23 cellular contexts compared by ENCODE assay signal in the genomic region with DNA sequence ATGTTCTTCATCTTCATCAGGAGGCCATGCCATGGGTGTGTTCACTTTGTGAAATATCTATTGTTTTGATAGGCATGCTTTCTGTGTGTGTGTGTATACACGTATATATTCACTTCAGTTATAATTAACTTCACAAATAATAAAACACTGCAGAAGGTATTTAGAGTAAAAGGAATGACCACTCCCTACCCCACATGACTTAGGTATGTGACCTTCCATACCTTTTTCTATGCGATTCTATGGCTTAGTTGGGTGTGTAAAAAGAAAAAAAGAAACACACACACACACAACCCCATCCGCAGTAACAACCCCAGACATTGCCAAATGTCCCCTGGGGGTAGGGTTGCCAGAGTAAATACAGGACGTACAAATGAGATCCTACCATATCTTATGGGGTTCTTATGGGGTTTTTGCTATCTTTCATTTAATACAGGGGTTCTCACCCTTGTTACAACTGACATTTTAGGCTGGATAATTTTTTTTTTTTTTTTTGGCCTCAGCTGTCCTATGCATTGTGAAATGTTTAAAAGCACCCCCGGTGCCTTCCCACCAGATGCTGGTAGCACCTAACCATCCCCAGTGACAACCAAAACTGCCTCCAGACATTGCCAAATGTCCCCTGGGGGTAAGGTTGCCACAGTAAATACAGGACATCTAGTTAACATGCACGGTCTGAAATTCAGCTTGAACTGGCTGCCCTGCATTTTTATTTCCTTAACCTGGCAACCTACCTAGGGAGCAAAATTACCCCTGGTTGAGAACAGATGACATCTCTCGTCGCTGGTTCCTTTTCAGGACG.
"Had no signal": no experiment of that assay in that cellular context is flagged by ENCODE, and none has a peak within 500 bp of the region (broad histone marks: within the 10 kb centered on the region; RNA-seq: fewer than 3 reads in every experiment).

No MANE protein-coding gene starts in this region.

- H2AFZ ChIP-seq: hepatocyte had no signal

- H3K27me3 ChIP-seq: hepatocyte, left lung, ovary, uterus had no signal

- DNase-seq: activated B cell treated with CpG ODN at 0.5 μM for 24 hours; activated CD4-positive, alpha-beta T cell treated with anti-CD3 and anti-CD28 coated beads for 36 hours; activated CD4-positive, alpha-beta T cell treated with anti-CD3 and anti-CD28 coated beads, Interleukin-2, amount 50 U/mL, for 48 hours; activated CD8-positive, alpha-beta memory T cell treated with anti-CD3 and anti-CD28 coated beads, Interleukin-2, amount 50 U/mL, for 48 hours; activated naive CD4-positive, alpha-beta T cell treated with Interleukin-2 at 50 U/mL for 16 hours; activated naive CD8-positive, alpha-beta T cell treated with anti-CD3 and anti-CD28 coated beads for 36 hours; activated T-cell treated with anti-CD3 and anti-CD28 coated beads, Interleukin-2, amount 50 U/mL, for 4 hours; effector CD4-positive, alpha-beta T cell; glutamatergic neuron; immature natural killer cell; left lung; midbrain; ovary; stimulated activated CD4-positive, alpha-beta T cell treated with anti-CD3 and anti-CD28 coated beads, Interleukin-12 subunit alpha, Interleukin-12 subunit beta, amount 100 ng/mL, for 4 hours; stimulated activated naive CD8-positive, alpha-beta T cell treated with anti-CD3 and anti-CD28 coated beads, Interleukin-15, amount 100 ng/mL, for 72 hours; T-helper 17 cell; tibial artery; uterus had no signal

- ATAC-seq: activated CD4-positive, alpha-beta T cell treated with anti-CD3 and anti-CD28 coated beads for 36 hours; activated T-cell treated with anti-CD3 and anti-CD28 coated beads, Interleukin-2, amount 50 U/mL, for 4 hours; left lung; natural killer cell treated with Interleukin-12 subunit alpha and Interleukin-12 subunit beta and Interleukin-15 and Interleukin-18, amount 100 ng/mL, for 72 hours; stimulated activated naive CD8-positive, alpha-beta T cell treated with anti-CD3 and anti-CD28 coated beads, Interleukin-15, amount 100 ng/mL, for 72 hours; T-helper 17 cell had no signal

- H3K36me3 ChIP-seq: esophagus muscularis mucosa, left lung, ovary, prostate gland, tibial artery, uterus had no signal

- H3K4me1 ChIP-seq: esophagus muscularis mucosa, left lung, prostate gland, tibial artery, uterus had no signal

- H3K27ac ChIP-seq: esophagus muscularis mucosa, hepatocyte, left lung, ovary, prostate gland, tibial artery, uterus had no signal

- H3K4me3 ChIP-seq: esophagus muscularis mucosa, hepatocyte, left lung, lung, ovary, prostate gland, tibial artery, uterus had no signal

- H3K79me2 ChIP-seq: hepatocyte had no signal

- H3K9me3 ChIP-seq: esophagus muscularis mucosa, left lung, ovary, prostate gland, tibial artery, uterus had no signal

- H3K4me2 ChIP-seq: hepatocyte had no signal
